In genomic region chr15:38557855-38558713, GRCh38 we compare ENCODE assay signal across 16 cellular contexts. TPM values are rescaled to one million over a fixed set of nuclear protein-coding genes. Genes with fewer than 3 reads are reported as not detected.
DNase-seq lines count a peak whose midpoint lies in the region; ATAC-seq and TF ChIP-seq lines count a peak whose summit lies in the region.
"Had no signal": no experiment of that assay in that cellular context is flagged by ENCODE, and none has a peak within 500 bp of the region (broad histone marks: within the 10 kb centered on the region; RNA-seq: fewer than 3 reads in every experiment).

No MANE protein-coding gene starts in this region.

- no peak for TF ChIP-seq CTCF in brain (conservative IDR thresholded peaks at IDR 0.05)
- no peak for TF ChIP-seq CTCF in suprapubic skin (IDR thresholded peaks at IDR 0.05)

- H3K36me3 ChIP-seq in suprapubic skin: no peaks in the 10 kb centered on the region

- WGBS in suprapubic skin: 79% methylated on average over 14 of the region's 14 CpGs

- DNase-seq in activated gamma-delta T cell (lab: John Stamatoyannopoulos, UW) (peak; percentile 7), activated gamma-delta T cell treated with Interleukin-2 at 50 U/mL for 16 hours (no peak), MV-4-11 (lab: John Stamatoyannopoulos, UW) (peak; percentile 22), hippocampal formation (lab: John Stamatoyannopoulos, UW) (no peak), suprapubic skin (ENCODE audit: low spot score in 2 of 2) (no peak)
- DNase-seq in stimulated activated effector memory CD8-positive, alpha-beta T cell treated with anti-CD3 and anti-CD28 coated beads, Interleukin-12 subunit alpha, Interleukin-12 subunit beta, amount 100 ng/mL, for 72 hours (ENCODE audit: low spot score in 2 of 2): no peak
- DNase-seq: DMS 273 treated with DMSO at 0.1 percent for 48 hours, NCI-H1092, NCI-H2227 treated with DMSO at 0.1 percent for 48 hours, occipital lobe, SIG-M5, testis had no signal

- H3K4me1 Mint-ChIP-seq in brain: peaks cover 68% of the 10 kb centered on the region
- peaks cover 97% of the 10 kb centered on the region for H3K4me1 Mint-ChIP-seq in stimulated activated effector memory CD8-positive, alpha-beta T cell treated with anti-CD3 and anti-CD28 coated beads, Interleukin-12 subunit alpha, Interleukin-12 subunit beta, amount 100 ng/mL, for 72 hours

- H3K27ac ChIP-seq in suprapubic skin: no peak overlapping the region
- H3K27ac ChIP-seq: testis had no signal

- no peaks in the 10 kb centered on the region for H3K4me1 ChIP-seq in suprapubic skin
- H3K4me1 ChIP-seq: testis had no signal

- no peak overlapping the region for H3K4me3 ChIP-seq in suprapubic skin
- H3K4me3 ChIP-seq: lung, skin epidermis, testis had no signal

- peak overlapping the region in 2 of 5 experiments; percentile 54 to 72 for H3K27ac Mint-ChIP-seq in brain
- H3K27ac Mint-ChIP-seq in stimulated activated effector memory CD8-positive, alpha-beta T cell treated with anti-CD3 and anti-CD28 coated beads, Interleukin-12 subunit alpha, Interleukin-12 subunit beta, amount 100 ng/mL, for 72 hours: peak overlapping the region; percentile 97

- no peak for ATAC-seq in stimulated activated effector memory CD8-positive, alpha-beta T cell treated with anti-CD3 and anti-CD28 coated beads, Interleukin-12 subunit alpha, Interleukin-12 subunit beta, amount 100 ng/mL, for 72 hours
- ATAC-seq in GM19035 (IDR thresholded peaks at IDR 0.05; ENCODE audit: unreplicated experiment): no peak

- H3K9me3 Mint-ChIP-seq in brain: no peaks in the 10 kb centered on the region
- no peaks in the 10 kb centered on the region for H3K9me3 Mint-ChIP-seq in stimulated activated effector memory CD8-positive, alpha-beta T cell treated with anti-CD3 and anti-CD28 coated beads, Interleukin-12 subunit alpha, Interleukin-12 subunit beta, amount 100 ng/mL, for 72 hours

- no peaks in the 10 kb centered on the region for H3K9me3 ChIP-seq in suprapubic skin
- H3K9me3 ChIP-seq: testis had no signal

- H3K4me3 Mint-ChIP-seq in brain: peak overlapping the region in 3 of 5 experiments; percentile 46 to 82 (median 66)
- peak overlapping the region; percentile 92 for H3K4me3 Mint-ChIP-seq in stimulated activated effector memory CD8-positive, alpha-beta T cell treated with anti-CD3 and anti-CD28 coated beads, Interleukin-12 subunit alpha, Interleukin-12 subunit beta, amount 100 ng/mL, for 72 hours

- no peak for TF ChIP-seq EP300 in suprapubic skin (IDR thresholded peaks at IDR 0.05)

- peaks cover 6% of the 10 kb centered on the region for H3K27me3 Mint-ChIP-seq in brain

- no peak for TF ChIP-seq POLR2A in suprapubic skin (IDR thresholded peaks at IDR 0.05)

- no peaks in the 10 kb centered on the region for H3K36me3 Mint-ChIP-seq in brain
- peaks cover 100% of the 10 kb centered on the region for H3K36me3 Mint-ChIP-seq in stimulated activated effector memory CD8-positive, alpha-beta T cell treated with anti-CD3 and anti-CD28 coated beads, Interleukin-12 subunit alpha, Interleukin-12 subunit beta, amount 100 ng/mL, for 72 hours

- peaks cover 14% of the 10 kb centered on the region for H3K27me3 ChIP-seq in suprapubic skin
- H3K27me3 ChIP-seq: testis had no signal

RNA-seq across cellular contexts. Expression of gene RASGRP1, which starts 6.5 kb away (rescaled TPM):
- polyA plus RNA-seq in brain (ENCODE audit: insufficient read depth, low read depth, low replicate concordance): 1.3 TPM
- 10 to 100 TPM; 14.4 to 25.9 (median 18.1) TPM for total RNA-seq in suprapubic skin

Comparison
In these comparisons a context has a peak if more than half of its experiments do, and no peak if none do; other contexts are left out.
1. DNase-seq: peak in activated gamma-delta T cell (single experiment) and MV-4-11 (single experiment); none in activated gamma-delta T cell treated with Interleukin-2 at 50 U/mL for 16 hours (single experiment), stimulated activated effector memory CD8-positive, alpha-beta T cell treated with anti-CD3 and anti-CD28 coated beads, Interleukin-12 subunit alpha, Interleukin-12 subunit beta, amount 100 ng/mL, for 72 hours (0 of 2), hippocampal formation (0 of 2) and suprapubic skin (0 of 2).